Comparison of ENCODE assay signal across 1 cellular context in genomic region chr17:31321481-31321880, GRCh38.
TF ChIP-seq lines count a peak whose summit lies in the region.

Gene EVI2A, minus strand, starts transcription at chr17:31321622. Its CDS starts 2,609 bp downstream, at chr17:31319013.

TF ChIP-seq in SK-N-SH, 30 proteins besides CTCF, POLR2A, EP300 and RAD21 (continued from another document):
- TF ChIP-seq TCF12 (IDR thresholded peaks at IDR 0.05) = peak; percentile 63; the same call in 1 of the 2 replicates
- TF ChIP-seq PBX3 (IDR thresholded peaks at IDR 0.05) = peak; percentile 78
- no peak for TF ChIP-seq RFX5 (IDR thresholded peaks at IDR 0.05; ENCODE audit: low read length)
- no peak for TF ChIP-seq SMC3 (IDR thresholded peaks at IDR 0.05; ENCODE audit: low read depth, low read length)
- no peak for TF ChIP-seq GATA2 (CRISPR knock-in tag; IDR thresholded peaks at IDR 0.05)
- 0 out of 2 replicates have a peak, but pooled peaks have one; percentile 8 for TF ChIP-seq JUND (IDR thresholded peaks at IDR 0.05)
- peak; percentile 20; the same call in 1 of the 2 replicates for TF ChIP-seq NFIC (IDR thresholded peaks at IDR 0.05; ENCODE audit: borderline replicate concordance)
- TF ChIP-seq YY1 (IDR thresholded peaks at IDR 0.05; ENCODE audit: low read depth) = no peak
- peak; percentile 27; the same call in 1 of the 2 replicates for TF ChIP-seq FOSL2 (IDR thresholded peaks at IDR 0.05; ENCODE audit: borderline replicate concordance, low read depth)
- no peak for TF ChIP-seq FOXM1 (IDR thresholded peaks at IDR 0.05; ENCODE audit: low read depth)
- TF ChIP-seq POLR2AphosphoS5 (IDR thresholded peaks at IDR 0.05; ENCODE audit: low read depth, low read length) = no peak
- peak; percentile 76; the same call in 1 of the 2 replicates for TF ChIP-seq SIN3A (IDR thresholded peaks at IDR 0.05; ENCODE audit: borderline replicate concordance, low read depth, low read length)
- TF ChIP-seq GABPA (IDR thresholded peaks at IDR 0.05; ENCODE audit: low read depth) = no peak
